16 cellular contexts compared by ENCODE assay signal in the genomic region with DNA sequence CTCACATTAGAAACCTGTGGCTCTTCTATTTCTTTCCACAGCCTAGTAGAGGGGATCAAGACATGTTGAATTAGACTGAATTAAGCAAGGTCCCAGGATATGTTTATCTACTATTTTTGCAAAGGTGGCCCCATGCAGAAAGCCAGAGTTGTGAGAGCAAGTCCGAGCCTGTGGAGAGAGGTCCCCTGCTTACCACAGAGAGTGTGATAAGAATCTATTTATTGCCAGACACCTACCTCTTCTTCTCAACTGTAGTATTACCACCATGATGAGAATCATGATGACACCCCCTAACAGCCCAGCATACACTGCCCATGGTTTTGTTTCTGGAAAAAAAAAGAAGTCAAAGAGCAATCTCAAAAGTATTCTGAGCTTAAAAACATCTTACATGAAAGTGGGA. TPM values are rescaled to one million over a fixed set of nuclear protein-coding genes. Genes with fewer than 3 reads are reported as not detected.
DNase-seq lines count a peak whose midpoint lies in the region; ATAC-seq and TF ChIP-seq lines count a peak whose summit lies in the region.
"Had no signal": no experiment of that assay in that cellular context is flagged by ENCODE, and none has a peak within 500 bp of the region (broad histone marks: within the 10 kb centered on the region; RNA-seq: fewer than 3 reads in every experiment).

No MANE protein-coding gene starts in this region.

- peaks cover 2% of the 10 kb centered on the region for H3K9me3 Mint-ChIP-seq in activated T-cell treated with anti-CD3 and anti-CD28 coated beads, Interleukin-2, amount 50 U/mL, for 24 hours
- peaks cover 4 to 8% of the 10 kb centered on the region in 2 donors for H3K9me3 Mint-ChIP-seq in activated T-cell treated with anti-CD3 and anti-CD28 coated beads, Interleukin-2, amount 50 U/mL, for 72 hours
- peaks cover 7% of the 10 kb centered on the region for H3K9me3 Mint-ChIP-seq in stimulated activated memory B cell treated with anti-CD40 and anti-IgM and Interleukin-4, amounts not matched to agents 10 μg/mL and 1 μg/mL and 100 μg/mL, for 72 hours
- H3K9me3 Mint-ChIP-seq in type B pancreatic cell = no peaks in the 10 kb centered on the region

- no peak for TF ChIP-seq CTCF in type B pancreatic cell (conservative IDR thresholded peaks at IDR 0.05)

- no peak for DNase-seq in activated T-cell treated with anti-CD3 and anti-CD28 coated beads, Interleukin-2, amount 50 U/mL, for 24 hours
- no peak for DNase-seq in activated T-cell treated with anti-CD3 and anti-CD28 coated beads, Interleukin-2, amount 50 U/mL, for 1 hour
- DNase-seq in activated T-cell treated with anti-CD3 and anti-CD28 coated beads, Interleukin-2, amount 50 U/mL, for 72 hours = no peak
- no peak for DNase-seq in GF-D8 (lab: John Stamatoyannopoulos, UW)
- DNase-seq in type B pancreatic cell (ENCODE audit: extremely low spot score, unreplicated experiment) = no peak
- no peak for DNase-seq in T-helper 9 cell
- DNase-seq: ACHN; brain microvascular endothelial cell; NCI-H1436; NCI-H510A; psoas muscle; RPMI8226; stimulated activated CD4-positive, alpha-beta T cell treated with anti-CD3 and anti-CD28 coated beads, Interleukin-1b, Interleukin-23, amount 100 ng/mL, for 48 hours had no signal

- H3K36me3 Mint-ChIP-seq in activated T-cell treated with anti-CD3 and anti-CD28 coated beads, Interleukin-2, amount 50 U/mL, for 24 hours (ENCODE audit: low read depth) = peaks cover 96% of the 10 kb centered on the region
- peaks cover 31 to 57% of the 10 kb centered on the region in 2 donors for H3K36me3 Mint-ChIP-seq in activated T-cell treated with anti-CD3 and anti-CD28 coated beads, Interleukin-2, amount 50 U/mL, for 72 hours (ENCODE audit: insufficient read depth in 2 of 2)
- peaks cover 70% of the 10 kb centered on the region for H3K36me3 Mint-ChIP-seq in stimulated activated memory B cell treated with anti-CD40 and anti-IgM and Interleukin-4, amounts not matched to agents 10 μg/mL and 1 μg/mL and 100 μg/mL, for 72 hours
- H3K36me3 Mint-ChIP-seq in type B pancreatic cell = no peaks in the 10 kb centered on the region

- H3K4me1 Mint-ChIP-seq in activated T-cell treated with anti-CD3 and anti-CD28 coated beads, Interleukin-2, amount 50 U/mL, for 24 hours (ENCODE audit: low read depth) = peaks cover 96% of the 10 kb centered on the region
- peaks cover 94% of the 10 kb centered on the region for H3K4me1 Mint-ChIP-seq in activated T-cell treated with anti-CD3 and anti-CD28 coated beads, Interleukin-2, amount 50 U/mL, for 72 hours (ENCODE audit: low read depth)
- H3K4me1 Mint-ChIP-seq in stimulated activated memory B cell treated with anti-CD40 and anti-IgM and Interleukin-4, amounts not matched to agents 10 μg/mL and 1 μg/mL and 100 μg/mL, for 72 hours = peaks cover 85% of the 10 kb centered on the region
- H3K4me1 Mint-ChIP-seq in type B pancreatic cell (ENCODE audit: unreplicated experiment) = no peaks in the 10 kb centered on the region

- peak; percentile 29 for ATAC-seq in HG03439 (IDR thresholded peaks at IDR 0.05; ENCODE audit: unreplicated experiment)
- ATAC-seq in activated T-cell treated with anti-CD3 and anti-CD28 coated beads, Interleukin-2, amount 50 U/mL, for 72 hours (replicated peaks in 1 of 2) = peak; percentile 14 to 23
- no peak for ATAC-seq in stimulated activated memory B cell treated with anti-CD40 and anti-IgM and Interleukin-4, amounts not matched to agents 10 μg/mL and 1 μg/mL and 100 μg/mL, for 72 hours
- ATAC-seq: psoas muscle had no signal

- H3K27me3 Mint-ChIP-seq in activated T-cell treated with anti-CD3 and anti-CD28 coated beads, Interleukin-2, amount 50 U/mL, for 24 hours = no peaks in the 10 kb centered on the region
- no peaks in the 10 kb centered on the region for H3K27me3 Mint-ChIP-seq in activated T-cell treated with anti-CD3 and anti-CD28 coated beads, Interleukin-2, amount 50 U/mL, for 72 hours (ENCODE audit: low read depth)
- no peaks in the 10 kb centered on the region for H3K27me3 Mint-ChIP-seq in stimulated activated memory B cell treated with anti-CD40 and anti-IgM and Interleukin-4, amounts not matched to agents 10 μg/mL and 1 μg/mL and 100 μg/mL, for 72 hours
- peaks cover 16% of the 10 kb centered on the region for H3K27me3 Mint-ChIP-seq in type B pancreatic cell

- peak overlapping the region; percentile 63 for H3K4me3 Mint-ChIP-seq in activated T-cell treated with anti-CD3 and anti-CD28 coated beads, Interleukin-2, amount 50 U/mL, for 24 hours
- H3K4me3 Mint-ChIP-seq in activated T-cell treated with anti-CD3 and anti-CD28 coated beads, Interleukin-2, amount 50 U/mL, for 72 hours = peak overlapping the region; percentile 83 to 92
- peak overlapping the region; percentile 4 for H3K4me3 Mint-ChIP-seq in stimulated activated memory B cell treated with anti-CD40 and anti-IgM and Interleukin-4, amounts not matched to agents 10 μg/mL and 1 μg/mL and 100 μg/mL, for 72 hours
- no peak overlapping the region for H3K4me3 Mint-ChIP-seq in type B pancreatic cell

- peak overlapping the region; percentile 98 for H3K27ac Mint-ChIP-seq in activated T-cell treated with anti-CD3 and anti-CD28 coated beads, Interleukin-2, amount 50 U/mL, for 24 hours
- H3K27ac Mint-ChIP-seq in activated T-cell treated with anti-CD3 and anti-CD28 coated beads, Interleukin-2, amount 50 U/mL, for 72 hours = peak overlapping the region; percentile 99
- H3K27ac Mint-ChIP-seq in stimulated activated memory B cell treated with anti-CD40 and anti-IgM and Interleukin-4, amounts not matched to agents 10 μg/mL and 1 μg/mL and 100 μg/mL, for 72 hours = peak overlapping the region; percentile 89
- no peak overlapping the region for H3K27ac Mint-ChIP-seq in type B pancreatic cell

RNA-seq across cellular contexts. Expression of a gene that starts 23.0 kb away (rescaled TPM):
- total RNA-seq in activated T-cell treated with anti-CD3 and anti-CD28 coated beads, Interleukin-2, amount 50 U/mL, for 72 hours = 100 to 1,000 TPM in 1 of 2 donors, 10 to 100 TPM in 1; 81.4 to 134 TPM
- not detected in 2 replicates for total RNA-seq in type B pancreatic cell (ENCODE audit: low replicate concordance)
- total RNA-seq: kidney epithelial cell had no signal

RNA-seq across cellular contexts. Expression of a gene that starts 44.6 kb away (rescaled TPM):
- total RNA-seq in activated T-cell treated with anti-CD3 and anti-CD28 coated beads, Interleukin-2, amount 50 U/mL, for 72 hours = 10 to 100 TPM; 10.2 to 16.0 TPM
- total RNA-seq in type B pancreatic cell (ENCODE audit: low replicate concordance) = not detected in 2 replicates
- total RNA-seq: kidney epithelial cell had no signal

Comparison
In these comparisons a context has a peak if more than half of its experiments do, and no peak if none do; other contexts are left out.
1. RNA of a gene that starts 23.0 kb away (total RNA-seq): 81.4 to 134 TPM in activated T-cell treated with anti-CD3 and anti-CD28 coated beads, Interleukin-2, amount 50 U/mL, for 72 hours; not detected in type B pancreatic cell; every median in the first group is over 10 times any median in the second.
2. RNA of a gene that starts 44.6 kb away (total RNA-seq): 10.2 to 16.0 TPM in activated T-cell treated with anti-CD3 and anti-CD28 coated beads, Interleukin-2, amount 50 U/mL, for 72 hours; not detected in type B pancreatic cell; every median in the first group is over 10 times any median in the second.